Comparison of ENCODE assay signal across 1 cellular context in genomic region chr15:75758071-75758872, GRCh38.
A peak's percentile ranks its signal among the peaks of the same experiment; 100 is the strongest.
TF ChIP-seq lines count a peak whose summit lies in the region.

No MANE protein-coding gene starts in this region.

TF ChIP-seq in K562, 482 proteins besides CTCF, POLR2A, EP300 and RAD21 (continued from another document and continues in another):
- TF ChIP-seq MXD1 (CRISPR knock-in tag; IDR thresholded peaks at IDR 0.05; ENCODE audit: borderline replicate concordance, poor library complexity, severe bottlenecking) = no peak
- TF ChIP-seq RFX5 (IDR thresholded peaks at IDR 0.05; ENCODE audit: low read depth, low read length) = no peak
- no peak for TF ChIP-seq SRSF1 (IDR thresholded peaks at IDR 0.05; ENCODE audit: low read depth, low read length)
- TF ChIP-seq ZNF133 (CRISPR knock-in tag; IDR thresholded peaks at IDR 0.05) = no peak
- no peak; the same call in 1 of the 2 replicates for TF ChIP-seq HIVEP1 (CRISPR knock-in tag; IDR thresholded peaks at IDR 0.05)
- TF ChIP-seq ZNF586 (CRISPR knock-in tag; conservative IDR thresholded peaks at IDR 0.05) = no peak
- TF ChIP-seq NCOA4 (IDR thresholded peaks at IDR 0.05; ENCODE audit: partially characterized antibody) = no peak
- no peak for TF ChIP-seq CBX8 (IDR thresholded peaks at IDR 0.05; ENCODE audit: borderline replicate concordance, extremely low read depth, low read depth, low read length, poor library complexity, severe bottlenecking)
- no peak for TF ChIP-seq ZNF23 (CRISPR knock-in tag; IDR thresholded peaks at IDR 0.05)
- TF ChIP-seq TBP (optimal IDR thresholded peaks at IDR 0.05; ENCODE audit: low read depth, low read length) = peak; percentile 49
- peak; percentile 99 for TF ChIP-seq RAD51 (IDR thresholded peaks at IDR 0.05; ENCODE audit: borderline replicate concordance, low read depth)
- no peak for TF ChIP-seq RNF219 (CRISPR knock-in tag; IDR thresholded peaks at IDR 0.05)
- no peak for TF ChIP-seq RFX1 (IDR thresholded peaks at IDR 0.05)
- TF ChIP-seq SAFB (IDR thresholded peaks at IDR 0.05; ENCODE audit: borderline replicate concordance, low read depth, low read length) = no peak
- TF ChIP-seq LARP7 (IDR thresholded peaks at IDR 0.05) = no peak
- TF ChIP-seq ZNF274 (IDR thresholded peaks at IDR 0.05; ENCODE audit: borderline replicate concordance, low read depth, low read length) = no peak
- TF ChIP-seq ZBTB9 (CRISPR knock-in tag; IDR thresholded peaks at IDR 0.05) = no peak
- TF ChIP-seq ZNF282 (CRISPR knock-in tag; IDR thresholded peaks at IDR 0.05) = no peak
- no peak for TF ChIP-seq UBTF (IDR thresholded peaks at IDR 0.05; ENCODE audit: borderline replicate concordance in 1 of 2, low read depth in 2 of 2, low read length in 2 of 2)
- no peak for TF ChIP-seq MXI1 (IDR thresholded peaks at IDR 0.05; ENCODE audit: low read depth, low read length)
- peak; percentile 71 for TF ChIP-seq CBX1 (IDR thresholded peaks at IDR 0.05; ENCODE audit: low read depth)
- no peak for TF ChIP-seq XRCC4 (IDR thresholded peaks at IDR 0.05; ENCODE audit: extremely low read depth, insufficient read depth, insufficient read length)
- TF ChIP-seq XRCC3 (IDR thresholded peaks at IDR 0.05) = no peak
- peak; percentile 84; the same call in 1 of the 2 replicates for TF ChIP-seq ZNF589 (CRISPR knock-in tag; IDR thresholded peaks at IDR 0.05; ENCODE audit: low read depth)
- no peak for TF ChIP-seq CCAR2 (IDR thresholded peaks at IDR 0.05; ENCODE audit: low read depth, low read length)
- no peak for TF ChIP-seq TCF7L2 (IDR thresholded peaks at IDR 0.05; ENCODE audit: low read depth, low read length)
- TF ChIP-seq TAF9B (IDR thresholded peaks at IDR 0.05; ENCODE audit: partially characterized antibody) = peak; percentile 65
- peak; percentile 89 for TF ChIP-seq ETV5 (CRISPR knock-in tag; IDR thresholded peaks at IDR 0.05; ENCODE audit: low read depth)
- peak; percentile 59 for TF ChIP-seq RBBP5 (IDR thresholded peaks at IDR 0.05; ENCODE audit: borderline replicate concordance, insufficient read depth, low read length, poor library complexity, severe bottlenecking)
- TF ChIP-seq PTBP1 (IDR thresholded peaks at IDR 0.05; ENCODE audit: low read depth, low read length) = no peak
- peak; percentile 77 for TF ChIP-seq ZNF395 (CRISPR knock-in tag; IDR thresholded peaks at IDR 0.05)
- no peak for TF ChIP-seq PKNOX1 (IDR thresholded peaks at IDR 0.05)
- no peak for TF ChIP-seq RREB1 (CRISPR knock-in tag; IDR thresholded peaks at IDR 0.05)
- TF ChIP-seq TGIF2 (CRISPR knock-in tag; IDR thresholded peaks at IDR 0.05) = no peak
- 0 out of 2 replicates have a peak, but pooled peaks have one; percentile 28 for TF ChIP-seq NFIC (IDR thresholded peaks at IDR 0.05)
- TF ChIP-seq RNF2 (IDR thresholded peaks at IDR 0.05) = 0 out of 2 replicates have a peak, but pooled peaks have one; percentile 49
- TF ChIP-seq SIN3A (IDR thresholded peaks at IDR 0.05; ENCODE audit: borderline replicate concordance in 2 of 2, control insufficient read depth in 1 of 2, low read depth in 2 of 2, low read length in 2 of 2) = peak; percentile 21 to 61; a peak in 1 of 4 replicates
- no peak for TF ChIP-seq MTA1 (IDR thresholded peaks at IDR 0.05; ENCODE audit: borderline replicate concordance)
